Comparison of ENCODE assay signal across 1 cellular context in genomic region chr2:238449909-238450417, GRCh38.
TF ChIP-seq lines count a peak whose summit lies in the region.

No MANE protein-coding gene starts in this region.

TF ChIP-seq in HepG2, 621 proteins besides CTCF, POLR2A, EP300 and RAD21 (continued from another document and continues in another):
- TF ChIP-seq ZBED4 (CRISPR knock-in tag; IDR thresholded peaks at IDR 0.05; ENCODE audit: borderline replicate concordance) (peak; percentile 99), RFX5 (IDR thresholded peaks at IDR 0.05; ENCODE audit: low read depth, low read length) (peak; percentile 96), HOXA7 (CRISPR knock-in tag; IDR thresholded peaks at IDR 0.05) (no peak), MTERF4 (CRISPR knock-in tag; IDR thresholded peaks at IDR 0.05) (peak; percentile 51; the same call in 1 of the 2 replicates), ZNF101 (CRISPR knock-in tag; IDR thresholded peaks at IDR 0.05; ENCODE audit: borderline replicate concordance, low read depth) (no peak), ZNF281 (CRISPR knock-in tag; IDR thresholded peaks at IDR 0.05; ENCODE audit: borderline replicate concordance) (peak; percentile 86), RFX1 (IDR thresholded peaks at IDR 0.05) (peak; percentile 70; the same call in 1 of the 2 replicates), IRX3 (CRISPR knock-in tag; IDR thresholded peaks at IDR 0.05; ENCODE audit: borderline replicate concordance, low read depth) (peak; percentile 40; the same call in 1 of the 2 replicates), PRDM10 (CRISPR knock-in tag; IDR thresholded peaks at IDR 0.05; ENCODE audit: low read depth) (peak; percentile 86), PHF20 (CRISPR knock-in tag; IDR thresholded peaks at IDR 0.05) (peak; percentile 55; the same call in 1 of the 2 replicates), TAF1 (CRISPR knock-in tag; IDR thresholded peaks at IDR 0.05) (peak; percentile 30; the same call in 1 of the 2 replicates), KMT2A (CRISPR knock-in tag; IDR thresholded peaks at IDR 0.05) (peak; percentile 90), ATM (IDR thresholded peaks at IDR 0.05; ENCODE audit: borderline replicate concordance) (peak; percentile 84; the same call in 1 of the 2 replicates), ATF4 (CRISPR knock-in tag; IDR thresholded peaks at IDR 0.05) (peak in 1 of 2 experiments; percentile 89; a peak in 2 of 4 replicates), NR2C2 (CRISPR knock-in tag; IDR thresholded peaks at IDR 0.05; ENCODE audit: borderline replicate concordance) (peak; percentile 92), HHEX (CRISPR knock-in tag; IDR thresholded peaks at IDR 0.05) (peak; percentile 69; the same call in 1 of the 2 replicates), MXD3 (CRISPR knock-in tag; IDR thresholded peaks at IDR 0.05) (no peak; the same call in 1 of the 2 replicates), U2AF1 (optimal IDR thresholded peaks at IDR 0.05; ENCODE audit: low read depth, low read length) (no peak), ZNF746 (CRISPR knock-in tag; IDR thresholded peaks at IDR 0.05) (peak; percentile 88), FOXA3 (CRISPR knock-in tag; IDR thresholded peaks at IDR 0.05) (peak; percentile 98), AGO2 (optimal IDR thresholded peaks at IDR 0.05; ENCODE audit: low read depth, low read length) (no peak), TFE3 (CRISPR knock-in tag; IDR thresholded peaks at IDR 0.05) (peak; percentile 100), CSRNP2 (CRISPR knock-in tag; conservative IDR thresholded peaks at IDR 0.05; ENCODE audit: low read depth) (no peak), HOXD1 (CRISPR knock-in tag; IDR thresholded peaks at IDR 0.05) (peak; percentile 84), FOXJ3 (CRISPR knock-in tag; IDR thresholded peaks at IDR 0.05; ENCODE audit: borderline replicate concordance) (peak; percentile 96), ZFP82 (CRISPR knock-in tag; IDR thresholded peaks at IDR 0.05; ENCODE audit: borderline replicate concordance) (peak; percentile 70; the same call in 1 of the 2 replicates), ZNF709 (CRISPR knock-in tag; IDR thresholded peaks at IDR 0.05) (no peak), CERS6 (CRISPR knock-in tag; IDR thresholded peaks at IDR 0.05) (no peak), PBX2 (CRISPR knock-in tag; IDR thresholded peaks at IDR 0.05) (peak; percentile 67), ARID4A (CRISPR knock-in tag; IDR thresholded peaks at IDR 0.05; ENCODE audit: borderline replicate concordance) (peak; percentile 97), ZNF350 (CRISPR knock-in tag; IDR thresholded peaks at IDR 0.05; ENCODE audit: borderline replicate concordance, low read depth) (peak; percentile 96), ZFAT (CRISPR knock-in tag; conservative IDR thresholded peaks at IDR 0.05) (no peak)
